In genomic region chr16:47144559-47144877, GRCh38 we compare ENCODE assay signal across 8 cellular contexts. TPM values are rescaled to one million over a fixed set of nuclear protein-coding genes. Genes with fewer than 3 reads are reported as not detected.
A peak's percentile ranks its signal among the peaks of the same experiment; 100 is the strongest.
DNase-seq lines count a peak whose midpoint lies in the region; ATAC-seq and TF ChIP-seq lines count a peak whose summit lies in the region.

No MANE protein-coding gene starts in this region.

- H3K27ac Mint-ChIP-seq in activated CD8-positive, alpha-beta T cell treated with anti-CD3 and anti-CD28 coated beads for 36 hours = no peak overlapping the region

- peak overlapping the region; percentile 53 for H3K4me3 ChIP-seq in iPS-18a (ENCODE audit: low read length)
- H3K4me3 ChIP-seq in subcutaneous abdominal adipose tissue (ENCODE audit: low read depth in 1 of 5, low read length in 5 of 5) = peak overlapping the region in 4 of 5 donors; percentile 53 to 65 (median 58)

- ATAC-seq in activated CD8-positive, alpha-beta T cell treated with anti-CD3 and anti-CD28 coated beads for 36 hours = no peak
- ATAC-seq in GM19463 (IDR thresholded peaks at IDR 0.05; ENCODE audit: unreplicated experiment) (no peak), HG03025 (IDR thresholded peaks at IDR 0.05; ENCODE audit: low FRiP score, unreplicated experiment) (no peak), HG02642 (IDR thresholded peaks at IDR 0.05; ENCODE audit: poor library complexity, unreplicated experiment) (no peak)

- H3K4me3 Mint-ChIP-seq in activated CD8-positive, alpha-beta T cell treated with anti-CD3 and anti-CD28 coated beads for 36 hours = peak overlapping the region; percentile 65

- H3K9me3 ChIP-seq in iPS-18a (ENCODE audit: control insufficient read depth, low read depth, low read length) = no peaks in the 10 kb centered on the region
- H3K9me3 ChIP-seq in subcutaneous abdominal adipose tissue (ENCODE audit: control insufficient read depth in 5 of 5, low read length in 5 of 5) = no peaks in the 10 kb centered on the region

- no peaks in the 10 kb centered on the region for H3K36me3 Mint-ChIP-seq in activated CD8-positive, alpha-beta T cell treated with anti-CD3 and anti-CD28 coated beads for 36 hours (ENCODE audit: low read depth)

- H3K27ac ChIP-seq in iPS-18a (ENCODE audit: low read length) = no peak overlapping the region
- H3K27ac ChIP-seq in subcutaneous abdominal adipose tissue (ENCODE audit: low read depth, low read length) = no peak overlapping the region

- DNase-seq in NCI-H345 (lab: John Stamatoyannopoulos, UW) = peak; percentile 38
- DNase-seq in NCI-H345 treated with DMSO at 0.1 percent for 48 hours (lab: John Stamatoyannopoulos, UW; ENCODE audit: unreplicated experiment) = no peak
- DNase-seq in activated CD8-positive, alpha-beta T cell treated with anti-CD3 and anti-CD28 coated beads for 36 hours = no peak

- intact Hi-C loops in activated CD8-positive, alpha-beta T cell treated with anti-CD3 and anti-CD28 coated beads for 36 hours (cut with micrococcal nuclease) = loop anchor here (10.0 kb wide), 2 partner anchors 320 to 1010 kb away; partner anchors contain the start of genes ABCC12, ITFG1 and PHKB

- no peaks in the 10 kb centered on the region for H3K9me3 Mint-ChIP-seq in activated CD8-positive, alpha-beta T cell treated with anti-CD3 and anti-CD28 coated beads for 36 hours

- peaks cover 27% of the 10 kb centered on the region for H3K27me3 Mint-ChIP-seq in activated CD8-positive, alpha-beta T cell treated with anti-CD3 and anti-CD28 coated beads for 36 hours

- H3K36me3 ChIP-seq in iPS-18a (ENCODE audit: control insufficient read depth, low read depth, low read length) (no peaks in the 10 kb centered on the region), subcutaneous abdominal adipose tissue (ENCODE audit: control insufficient read depth in 5 of 5, insufficient read depth in 5 of 5, low read length in 5 of 5) (no peaks in the 10 kb centered on the region)

- H3K9ac ChIP-seq in iPS-18a (ENCODE audit: low read length) (no peak overlapping the region), subcutaneous abdominal adipose tissue (ENCODE audit: low read length in 5 of 5) (peak overlapping the region in 2 of 5 donors; percentile 33 to 46)

- H3K27me3 ChIP-seq in iPS-18a (ENCODE audit: control insufficient read depth, insufficient read depth, low read length) = peaks cover 31% of the 10 kb centered on the region
- H3K27me3 ChIP-seq in subcutaneous abdominal adipose tissue (ENCODE audit: control insufficient read depth in 5 of 5, insufficient read depth in 4 of 5, low read length in 5 of 5) = peaks cover 0 to 11% (median 2%) of the 10 kb centered on the region in 5 donors

- H3K4me1 ChIP-seq in iPS-18a (ENCODE audit: control insufficient read depth, low read depth, low read length) = peaks cover 9% of the 10 kb centered on the region
- peaks cover 2 to 27% (median 21%) of the 10 kb centered on the region in 5 donors for H3K4me1 ChIP-seq in subcutaneous abdominal adipose tissue (ENCODE audit: control insufficient read depth in 5 of 5, insufficient read depth in 5 of 5, low read length in 5 of 5)

- POLR2A ChIA-PET in activated CD8-positive, alpha-beta T cell treated with anti-CD3 and anti-CD28 coated beads for 36 hours (lab: Charles Lee) = interaction anchor here (1.0 to 1.4 kb wide), 2 partner anchors 31 to 107 kb away, joined by 3 read pairs; no protein-coding TSS in a partner anchor

- no peak for TF ChIP-seq CTCF in activated CD8-positive, alpha-beta T cell treated with anti-CD3 and anti-CD28 coated beads for 36 hours (IDR thresholded peaks at IDR 0.05)

- CTCF ChIA-PET in activated CD8-positive, alpha-beta T cell treated with anti-CD3 and anti-CD28 coated beads for 36 hours (lab: Charles Lee) = interaction anchor here (0.8 to 4.4 kb wide), 13 partner anchors 9 to 1486 kb away, joined by 3 to 47 read pairs (median 5); partner anchors contain the start of gene ABCC12

- H3K4me1 Mint-ChIP-seq in activated CD8-positive, alpha-beta T cell treated with anti-CD3 and anti-CD28 coated beads for 36 hours (ENCODE audit: low read depth) = peaks cover 15% of the 10 kb centered on the region

RNA-seq across cellular contexts. Expression of gene NETO2, which starts 0.8 kb away (rescaled TPM):
- total RNA-seq in activated CD8-positive, alpha-beta T cell treated with anti-CD3 and anti-CD28 coated beads for 36 hours = 1 to 10 TPM; 2.8 to 3.1 TPM
